In genomic region chr5:62498961-62499360, GRCh38 we compare ENCODE assay signal across 8 cellular contexts.
"Had no signal": no experiment of that assay in that cellular context is flagged by ENCODE, and none has a peak within 500 bp of the region (broad histone marks: within the 10 kb centered on the region; RNA-seq: fewer than 3 reads in every experiment).

No MANE protein-coding gene starts in this region.

- H3K27me3 Mint-ChIP-seq: IgD-negative memory B cell had no signal

- H3K27ac Mint-ChIP-seq: IgD-negative memory B cell had no signal

- H3K27ac ChIP-seq: HL-60 had no signal

- H3K9me3 Mint-ChIP-seq: IgD-negative memory B cell had no signal

- FAIRE-seq: HepG2, HTR-8/SVneo, K562 had no signal

- ATAC-seq: HepG2, K562 had no signal

- DNase-seq: IMR-90, KBM-7, KG1 had no signal

- H3K4me3 ChIP-seq: K562 had no signal

- H3K4me3 Mint-ChIP-seq: IgD-negative memory B cell had no signal
